Comparison of ENCODE assay signal across 24 cellular contexts in genomic region chr1:215087603-215088002, GRCh38. TPM values are rescaled to one million over a fixed set of nuclear protein-coding genes. Genes with fewer than 3 reads are reported as not detected.
"Had no signal": no experiment of that assay in that cellular context is flagged by ENCODE, and none has a peak within 500 bp of the region (broad histone marks: within the 10 kb centered on the region; RNA-seq: fewer than 3 reads in every experiment).

No MANE protein-coding gene starts in this region.

- DNase-seq: islet precursor cell; left ventricle myocardium inferior; mesendoderm; naive B cell; natural killer cell; nephron progenitor cell; ovary; right lobe of liver; stimulated activated CD4-positive, alpha-beta T cell treated with anti-CD3 and anti-CD28 coated beads, Interleukin-1b, Interleukin-23, amount 100 ng/mL, for 48 hours; stimulated activated CD4-positive, alpha-beta T cell treated with anti-CD3 and anti-CD28 coated beads, Interleukin-2, amount 100 ng/mL, for 48 hours; stimulated activated CD4-positive, alpha-beta T cell treated with anti-CD3 and anti-CD28 coated beads, Interleukin-4, amount 100 ng/mL, for 4 hours; stimulated activated CD8-positive, alpha-beta memory T cell treated with anti-CD3 and anti-CD28 coated beads, Interleukin-4, amount 100 ng/mL, for 48 hours; stimulated activated naive CD4-positive, alpha-beta T cell treated with Interleukin-2 at 50 U/mL for 16 hours; stimulated activated naive CD8-positive, alpha-beta T cell treated with anti-CD3 and anti-CD28 coated beads, Interleukin-15, amount 100 ng/mL, for 72 hours; substantia nigra; upper lobe of left lung had no signal

- H3K27me3 ChIP-seq: ovary, vagina had no signal

- H3K4me1 ChIP-seq: vagina had no signal

- H3K27ac ChIP-seq: left ventricle myocardium inferior, ovary, right atrium auricular region, right lobe of liver, tibial nerve, upper lobe of left lung, vagina had no signal

- H3K36me3 ChIP-seq: left ventricle myocardium inferior, ovary, right atrium auricular region, right lobe of liver, tibial nerve, upper lobe of left lung, vagina had no signal

- ATAC-seq: natural killer cell; right lobe of liver; stimulated activated memory B cell treated with anti-CD40 and anti-IgM and Interleukin-4, amounts not matched to agents 10 μg/mL and 1 μg/mL and 100 μg/mL, for 72 hours; stimulated activated naive CD8-positive, alpha-beta T cell treated with anti-CD3 and anti-CD28 coated beads, Interleukin-15, amount 100 ng/mL, for 72 hours had no signal

- H3K9me3 ChIP-seq: left ventricle myocardium inferior, ovary, right atrium auricular region, right lobe of liver, tibial nerve, upper lobe of left lung, vagina had no signal

- H3K4me2 ChIP-seq: smooth muscle cell had no signal

- H3K4me3 ChIP-seq: left ventricle myocardium inferior, lung, ovary, right atrium auricular region, right lobe of liver, smooth muscle cell, tibial nerve, upper lobe of left lung, vagina had no signal

RNA-seq across cellular contexts. Expression of gene KCNK2, which starts 5.1 kb away (rescaled TPM):
- total RNA-seq: kidney epithelial cell, natural killer cell, pulmonary artery endothelial cell, smooth muscle cell had no signal
- polyA plus RNA-seq: smooth muscle cell had no signal
